Comparison of ENCODE assay signal across 30 cellular contexts in genomic region chr2:11494310-11494709, GRCh38.
"Had no signal": no experiment of that assay in that cellular context is flagged by ENCODE, and none has a peak within 500 bp of the region (broad histone marks: within the 10 kb centered on the region; RNA-seq: fewer than 3 reads in every experiment).

No MANE protein-coding gene starts in this region.

- H3K9me3 Mint-ChIP-seq: natural killer cell; stimulated activated naive CD8-positive, alpha-beta T cell treated with anti-CD3 and anti-CD28 coated beads, Interleukin-15, amount 100 ng/mL, for 72 hours; type B pancreatic cell had no signal

- H3K9me3 ChIP-seq: ovary, psoas muscle, suprapubic skin, testis, tibial artery, transverse colon, upper lobe of right lung, uterus had no signal

- H3K9ac ChIP-seq: parathyroid adenoma had no signal

- H3K36me3 ChIP-seq: ovary, spleen, suprapubic skin, tibial artery, transverse colon, upper lobe of right lung, uterus had no signal

- H2AFZ ChIP-seq: parathyroid adenoma had no signal

- H3K27me3 ChIP-seq: ovary, suprapubic skin, testis, transverse colon, upper lobe of right lung, uterus had no signal

- H3K79me2 ChIP-seq: parathyroid adenoma had no signal

- H3K4me3 ChIP-seq: ovary, psoas muscle, skin epidermis, smooth muscle cell, spleen, suprapubic skin, testis, tibial artery, transverse colon, upper lobe of right lung, uterus had no signal

- H3K4me3 Mint-ChIP-seq: naive thymus-derived CD4-positive, alpha-beta T cell; natural killer cell; nephron; stimulated activated memory B cell treated with anti-CD40 and anti-IgM and Interleukin-4, amounts not matched to agents 10 μg/mL and 1 μg/mL and 100 μg/mL, for 72 hours; stimulated activated naive CD8-positive, alpha-beta T cell treated with anti-CD3 and anti-CD28 coated beads, Interleukin-15, amount 100 ng/mL, for 72 hours; type B pancreatic cell had no signal

- H3K27ac ChIP-seq: parathyroid adenoma, psoas muscle, skin epidermis, spleen, suprapubic skin, tibial artery, transverse colon, upper lobe of right lung had no signal

- H3K27ac Mint-ChIP-seq: naive thymus-derived CD4-positive, alpha-beta T cell; natural killer cell; nephron; stimulated activated memory B cell treated with anti-CD40 and anti-IgM and Interleukin-4, amounts not matched to agents 10 μg/mL and 1 μg/mL and 100 μg/mL, for 72 hours; type B pancreatic cell had no signal

- H3K4me1 Mint-ChIP-seq: naive thymus-derived CD4-positive, alpha-beta T cell; natural killer cell; stimulated activated naive CD8-positive, alpha-beta T cell treated with anti-CD3 and anti-CD28 coated beads, Interleukin-15, amount 100 ng/mL, for 72 hours had no signal

- DNase-seq: naive thymus-derived CD4-positive, alpha-beta T cell; natural killer cell; occipital lobe; posterior cingulate gyrus; psoas muscle; right cardiac atrium; spleen; stimulated activated CD4-positive, alpha-beta T cell treated with anti-CD3 and anti-CD28 coated beads, Interleukin-12 subunit alpha, Interleukin-12 subunit beta, amount 100 ng/mL, for 4 hours; stimulated activated CD4-positive, alpha-beta T cell treated with anti-CD3 and anti-CD28 coated beads, Interleukin-1b, Interleukin-23, amount 100 ng/mL, for 48 hours; stimulated activated CD4-positive, alpha-beta T cell treated with anti-CD3 and anti-CD28 coated beads, Interleukin-4, amount 100 ng/mL, for 1 hour; stimulated activated CD4-positive, alpha-beta T cell treated with anti-CD3 and anti-CD28 coated beads, Interleukin-4, amount 100 ng/mL, for 4 hours; stimulated activated CD8-positive, alpha-beta memory T cell treated with anti-CD3 and anti-CD28 coated beads, Interleukin-4, amount 100 ng/mL, for 48 hours; stimulated activated naive CD4-positive, alpha-beta T cell; stimulated activated naive CD8-positive, alpha-beta T cell treated with anti-CD3 and anti-CD28 coated beads, Interleukin-15, amount 100 ng/mL, for 72 hours; stimulated activated naive CD8-positive, alpha-beta T cell treated with anti-CD3 and anti-CD28 coated beads, Interleukin-15, Interleukin-2, amounts not matched to agents 100 U/mL and 50 U/mL, for 24 hours; substantia nigra; testis; tibial artery; transverse colon; upper lobe of right lung had no signal

- H3K27me3 Mint-ChIP-seq: progenitor cell of endocrine pancreas, type B pancreatic cell had no signal

- H3K4me1 ChIP-seq: upper lobe of right lung had no signal

- H3K36me3 Mint-ChIP-seq: naive thymus-derived CD4-positive, alpha-beta T cell; natural killer cell; stimulated activated memory B cell treated with anti-CD40 and anti-IgM and Interleukin-4, amounts not matched to agents 10 μg/mL and 1 μg/mL and 100 μg/mL, for 72 hours had no signal

- H3K4me2 ChIP-seq: smooth muscle cell had no signal
